19 cellular contexts compared by ENCODE assay signal in genomic region chr2:239943571-239943970, GRCh38.
DNase-seq lines count a peak whose midpoint lies in the region; ATAC-seq and TF ChIP-seq lines count a peak whose summit lies in the region.
"Had no signal": no experiment of that assay in that cellular context is flagged by ENCODE, and none has a peak within 500 bp of the region (broad histone marks: within the 10 kb centered on the region; RNA-seq: fewer than 3 reads in every experiment).

No MANE protein-coding gene starts in this region.

- peak overlapping the region; percentile 39 for H2AK9ac ChIP-seq in IMR-90 (replicated peaks; ENCODE audit: low read depth, low read length, poor library complexity)

- no peak overlapping the region for H3K23ac ChIP-seq in IMR-90 (ENCODE audit: low read depth, low read length)

- TF ChIP-seq EP300 in suprapubic skin (IDR thresholded peaks at IDR 0.05): no peak

- no peak overlapping the region for H3K4me3 ChIP-seq in heart right ventricle
- H3K4me3 ChIP-seq in IMR-90 (ENCODE audit: insufficient read depth, low read depth, low read length): no peak overlapping the region
- H3K4me3 ChIP-seq in left lung: no peak overlapping the region
- H3K4me3 ChIP-seq in suprapubic skin: no peak overlapping the region
- H3K4me3 ChIP-seq in prostate gland: no peak overlapping the region
- H3K4me3 ChIP-seq: A549 had no signal

- no peak overlapping the region for H3K9ac ChIP-seq in IMR-90 (ENCODE audit: low read depth, low read length)

- TF ChIP-seq POLR2A in IMR-90 (IDR thresholded peaks at IDR 0.05; ENCODE audit: low read depth, low read length) (no peak), suprapubic skin (IDR thresholded peaks at IDR 0.05) (no peak), prostate gland (IDR thresholded peaks at IDR 0.05) (no peak)

- intact Hi-C loops in Right ventricle myocardium inferior (cut with DNase I) (no loop called here), heart right ventricle (cut with DNase I) (no loop called here), IMR-90 (cut with micrococcal nuclease) (no loop called here), left lung (cut with DNase I) (no loop called here), prostate gland (cut with DNase I) (no loop called here)

- no peaks in the 10 kb centered on the region for H4K20me1 ChIP-seq in IMR-90 (ENCODE audit: insufficient read depth, low read length)

- no peak overlapping the region for H4K91ac ChIP-seq in IMR-90 (ENCODE audit: insufficient read depth, low read depth, low read length)

- H3K9me3 ChIP-seq in heart right ventricle (no peaks in the 10 kb centered on the region), IMR-90 (ENCODE audit: control insufficient read depth, insufficient read depth, low read length) (no peaks in the 10 kb centered on the region), left lung (no peaks in the 10 kb centered on the region), suprapubic skin (no peaks in the 10 kb centered on the region), prostate gland (no peaks in the 10 kb centered on the region)
- H3K9me3 ChIP-seq: A549 had no signal

- H2AFZ ChIP-seq in IMR-90 (replicated peaks; ENCODE audit: low read length, poor library complexity): no peak overlapping the region

- H3K56ac ChIP-seq in IMR-90 (ENCODE audit: extremely low read depth, insufficient read depth, low read length): no peak overlapping the region

- ATAC-seq in Right ventricle myocardium inferior (no peak), heart right ventricle (no peak), IMR-90 (ENCODE audit: low read depth) (no peak), left lung (no peak)
- ATAC-seq: A549, HCT116 had no signal

- H4K5ac ChIP-seq in IMR-90 (ENCODE audit: low read depth, low read length): no peak overlapping the region

- TF ChIP-seq CTCF in heart right ventricle (IDR thresholded peaks at IDR 0.05): no peak
- no peak for TF ChIP-seq CTCF in IMR-90 (conservative IDR thresholded peaks at IDR 0.05; ENCODE audit: low read depth, low read length)
- no peak for TF ChIP-seq CTCF in left lung (IDR thresholded peaks at IDR 0.05)
- no peak for TF ChIP-seq CTCF in suprapubic skin (IDR thresholded peaks at IDR 0.05)
- no peak for TF ChIP-seq CTCF in prostate gland (IDR thresholded peaks at IDR 0.05)

- TF ChIP-seq RAD21 in IMR-90 (IDR thresholded peaks at IDR 0.05; ENCODE audit: low read length): no peak

- no peak overlapping the region for H2BK15ac ChIP-seq in IMR-90 (ENCODE audit: low read depth, low read length)

- H2BK20ac ChIP-seq in IMR-90 (ENCODE audit: low read depth, low read length): no peak overlapping the region

- H3K79me1 ChIP-seq in IMR-90 (ENCODE audit: low read depth in 1 of 2, low read length in 2 of 2): no peaks in the 10 kb centered on the region

- no peak overlapping the region for H2BK5ac ChIP-seq in IMR-90 (ENCODE audit: low read depth, low read length, poor library complexity, severe bottlenecking)

- H3K27ac ChIP-seq in heart right ventricle: no peak overlapping the region
- no peak overlapping the region for H3K27ac ChIP-seq in IMR-90 (ENCODE audit: insufficient read depth, low read length)
- no peak overlapping the region for H3K27ac ChIP-seq in left lung
- no peak overlapping the region for H3K27ac ChIP-seq in suprapubic skin
- no peak overlapping the region for H3K27ac ChIP-seq in prostate gland
- H3K27ac ChIP-seq: A549 had no signal

- 86 to 93% methylated on average over 5 of the region's 5 CpGs for WGBS in heart right ventricle, 2 donors
- WGBS in IMR-90 (ENCODE audit: extremely low coverage in 2 of 2, insufficient read length in 1 of 2), 2 experiments: 100% methylated on average over 1 of the region's 5 CpGs; no CpG with 5 or more reads in 1 of the 2 experiments
- WGBS in suprapubic skin: 90% methylated on average over 5 of the region's 5 CpGs
- 86% methylated on average over 5 of the region's 5 CpGs for WGBS in prostate gland

- H4K8ac ChIP-seq in IMR-90 (ENCODE audit: low read depth in 2 of 2, low read length in 2 of 2): no peak overlapping the region

- CTCF ChIA-PET in IMR-90 (lab: Yijun Ruan, JAX): no interaction called here

- H2AK5ac ChIP-seq in IMR-90 (ENCODE audit: low read depth, low read length): no peak overlapping the region

- no peak overlapping the region for H3K14ac ChIP-seq in IMR-90 (replicated peaks; ENCODE audit: low read depth, low read length)

- H3K36me3 ChIP-seq in heart right ventricle (no peaks in the 10 kb centered on the region), IMR-90 (ENCODE audit: control insufficient read depth, insufficient read depth, low read length) (no peaks in the 10 kb centered on the region), left lung (no peaks in the 10 kb centered on the region), suprapubic skin (no peaks in the 10 kb centered on the region), prostate gland (no peaks in the 10 kb centered on the region)

- no peak overlapping the region for H3K18ac ChIP-seq in IMR-90 (ENCODE audit: low read depth, low read length)

- no peak overlapping the region for H3K4ac ChIP-seq in IMR-90 (ENCODE audit: low read depth, low read length)

- POLR2A ChIA-PET in IMR-90 (lab: Charles Lee; ENCODE audit: unreplicated experiment): no interaction called here

- DNase-seq in Right ventricle myocardium inferior (ENCODE audit: missing footprints) (peak; percentile 39), heart right ventricle (no peak), IMR-90 (no peak), left lung (peak; percentile 9 to 40), suprapubic skin (ENCODE audit: low spot score in 2 of 2) (peak; percentile 36 to 66), prostate gland (ENCODE audit: low spot score) (no peak), NCI-H2171 treated with DMSO at 0.1 percent for 48 hours (lab: John Stamatoyannopoulos, UW) (no peak)
- DNase-seq: C1 segment of cervical spinal cord, DMS53, GOT3, KG1, MV-4-11, NCI-H1694 treated with DMSO at 0.1 percent for 48 hours, NCI-H2107, NCI-H2227 treated with DMSO at 0.1 percent for 48 hours, NCI-H510A treated with DMSO at 0.1 percent for 48 hours, NCI-H82 had no signal

- H3K9me1 ChIP-seq in IMR-90 (ENCODE audit: insufficient read depth, low read length): no peaks in the 10 kb centered on the region; the same call in 1 of the 2 replicates

- BruUV-seq in IMR-90 (replicated peaks; lab: Mats Ljungman, UMichigan): no TSS peak

- H3K27me3 ChIP-seq in heart right ventricle (no peaks in the 10 kb centered on the region), IMR-90 (ENCODE audit: control insufficient read depth, insufficient read depth, low read length) (no peaks in the 10 kb centered on the region), left lung (no peaks in the 10 kb centered on the region), suprapubic skin (no peaks in the 10 kb centered on the region), prostate gland (replicated peaks; ENCODE audit: insufficient read depth) (no peaks in the 10 kb centered on the region)

- dilution Hi-C loops in IMR-90 (cut with HindIII; ENCODE audit: low sequenced_read_pairs, unreplicated experiment): no loop called here

- H2BK120ac ChIP-seq in IMR-90 (ENCODE audit: low read depth, low read length): no peak overlapping the region

- in situ Hi-C loops in IMR-90 (cut with MboI; ENCODE audit: low sequenced_read_pairs): no loop called here

- no peak overlapping the region for H3K4me2 ChIP-seq in IMR-90 (ENCODE audit: low read depth, low read length)
- H3K4me2 ChIP-seq: A549 had no signal

- H3K4me1 ChIP-seq in heart right ventricle: peaks cover 0 to 11% (median 3%) of the 10 kb centered on the region in 9 donors
- no peaks in the 10 kb centered on the region for H3K4me1 ChIP-seq in IMR-90 (ENCODE audit: control insufficient read depth, insufficient read depth, low read length)
- H3K4me1 ChIP-seq in left lung: peaks cover 0 to 10% of the 10 kb centered on the region in 2 donors
- H3K4me1 ChIP-seq in suprapubic skin: no peaks in the 10 kb centered on the region
- peaks cover 2% of the 10 kb centered on the region for H3K4me1 ChIP-seq in prostate gland (replicated peaks)
- H3K4me1 ChIP-seq: A549 had no signal

TF ChIP-seq in IMR-90, 13 proteins besides CTCF, POLR2A, EP300 and RAD21:
- no peak for TF ChIP-seq MAFK (IDR thresholded peaks at IDR 0.05; ENCODE audit: low read depth, low read length)
- TF ChIP-seq SMC3 (IDR thresholded peaks at IDR 0.05; ENCODE audit: low read depth, low read length): no peak
- TF ChIP-seq BHLHE40 (IDR thresholded peaks at IDR 0.05; ENCODE audit: low read depth, low read length): no peak

Comparison
In these comparisons a context has a peak if more than half of its experiments do, and no peak if none do; other contexts are left out.
1. DNase-seq: peak in Right ventricle myocardium inferior (single experiment), left lung (2 of 2) and suprapubic skin (2 of 2); none in heart right ventricle (0 of 2), IMR-90 (single experiment), prostate gland (single experiment) and NCI-H2171 treated with DMSO at 0.1 percent for 48 hours (single experiment).